Comparison of ENCODE assay signal across 8 cellular contexts in the genomic region with DNA sequence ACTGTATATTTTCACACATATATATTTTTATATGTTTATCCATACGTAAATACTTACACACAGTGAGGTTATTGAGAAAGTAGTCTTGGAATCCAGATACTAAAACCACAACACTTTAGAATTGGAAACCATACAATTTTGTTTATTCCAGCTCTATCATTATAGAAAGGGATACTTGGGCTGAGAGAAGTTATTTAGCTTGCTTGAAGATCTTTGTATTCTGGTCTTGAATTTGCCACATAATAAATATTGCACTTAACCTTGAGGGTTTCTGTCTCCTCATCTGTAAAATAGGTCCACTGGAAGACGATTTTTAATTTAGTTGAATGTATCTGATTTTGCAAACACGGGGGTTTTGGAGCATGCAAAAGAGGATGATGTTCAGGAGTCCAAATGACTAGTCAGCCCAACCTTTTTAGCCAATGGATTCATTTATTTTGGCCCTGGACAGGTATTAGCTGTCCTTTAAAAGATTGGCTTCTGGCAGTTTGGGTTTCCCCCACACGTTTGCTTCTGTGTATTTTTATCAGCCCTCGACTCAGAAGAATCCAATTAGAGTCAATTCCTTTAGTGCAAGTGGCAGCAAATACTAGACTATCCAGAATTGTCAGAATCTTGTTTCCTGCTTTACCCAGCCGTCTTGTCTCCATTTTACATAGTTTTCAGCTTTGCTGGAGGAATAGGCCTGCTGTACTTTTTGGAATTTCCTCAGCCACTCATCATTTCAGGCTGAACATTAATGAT.
DNase-seq lines count a peak whose midpoint lies in the region; ATAC-seq, FAIRE-seq and TF ChIP-seq lines count a peak whose summit lies in the region.

No MANE protein-coding gene starts in this region.

- no peak for TF ChIP-seq CTCF in PC-9 (conservative IDR thresholded peaks at IDR 0.05)

- no peaks in the 10 kb centered on the region for H3K27me3 ChIP-seq in PC-9 (ENCODE audit: insufficient read depth, low read depth)

- POLR2A ChIA-PET in PC-9 (lab: Charles Lee; ENCODE audit: unreplicated experiment): interaction anchor here (0.6 to 0.8 kb wide), 3 partner anchors 82 to 214 kb away, joined by 3 to 10 read pairs (median 9); no protein-coding TSS in a partner anchor

- no peaks in the 10 kb centered on the region for H3K9me2 ChIP-seq in PC-9 (ENCODE audit: insufficient read depth)

- ATAC-seq in GM21360 (IDR thresholded peaks at IDR 0.05; ENCODE audit: unreplicated experiment) (no peak), HG03025 (IDR thresholded peaks at IDR 0.05; ENCODE audit: low FRiP score, unreplicated experiment) (no peak), GM18511 (IDR thresholded peaks at IDR 0.05; ENCODE audit: unreplicated experiment) (no peak)

- FAIRE-seq in GM12892 (lab: Jason Lieb, UNC): peak; percentile 24

- intact Hi-C loops in PC-9 (cut with micrococcal nuclease; ENCODE audit: unreplicated experiment): loop anchor here (5.0 kb wide), 1 partner anchor 59 kb away; no protein-coding TSS in a partner anchor

- CTCF ChIA-PET in PC-9 (lab: Charles Lee): no interaction called here

- H3K4me1 ChIP-seq in PC-9 (replicated peaks; ENCODE audit: insufficient read depth): peaks cover 65% of the 10 kb centered on the region

- TF ChIP-seq POLR2A in GM12892 (IDR thresholded peaks at IDR 0.05; ENCODE audit: low read depth, low read length): no peak

- peaks cover 33% of the 10 kb centered on the region for H3F3A ChIP-seq in PC-9 (ENCODE audit: insufficient read depth, low read depth)

- H3K27ac ChIP-seq in PC-9 (peak overlapping the region; percentile 84), epithelial cell of prostate (peak overlapping the region; percentile 64), skin epidermis (peak overlapping the region in 19 of 21 experiments; percentile 2 to 82 (median 44))

- H3K4me3 ChIP-seq in PC-9 (peak overlapping the region; percentile 12; the same call in 1 of the 2 replicates), skin epidermis (no peak overlapping the region)

- no peak for DNase-seq in GM12892 (ENCODE audit: insufficient read length)
- DNase-seq in PC-9: peak in 1 of 2 experiments; percentile 78
- DNase-seq in epithelial cell of prostate (ENCODE audit: low read depth, low spot score): no peak
- DNase-seq in CD1c-positive myeloid dendritic cell (ENCODE audit: extremely low spot score): no peak

- no peaks in the 10 kb centered on the region for H4K20me1 ChIP-seq in PC-9 (ENCODE audit: insufficient read depth)

- no peaks in the 10 kb centered on the region for H3K79me2 ChIP-seq in PC-9 (ENCODE audit: low read depth)

- H3K36me3 ChIP-seq in PC-9 (ENCODE audit: low read depth): no peaks in the 10 kb centered on the region

- no TSS peak for BruUV-seq in PC-9 (replicated peaks; lab: Mats Ljungman, UMichigan)

- no peaks in the 10 kb centered on the region for H3K9me3 ChIP-seq in PC-9 (ENCODE audit: insufficient read depth, low read depth)

- H3K4me2 ChIP-seq in PC-9: peak overlapping the region; percentile 74

- peak overlapping the region; percentile 46 for H2AFZ ChIP-seq in PC-9
